Comparison of ENCODE assay signal across 9 cellular contexts in genomic region chr10:91190876-91191580, GRCh38. TPM values are rescaled to one million over a fixed set of nuclear protein-coding genes. Genes with fewer than 3 reads are reported as not detected.
DNase-seq lines count a peak whose midpoint lies in the region; ATAC-seq and TF ChIP-seq lines count a peak whose summit lies in the region.
"Had no signal": no experiment of that assay in that cellular context is flagged by ENCODE, and none has a peak within 500 bp of the region (broad histone marks: within the 10 kb centered on the region; RNA-seq: fewer than 3 reads in every experiment).

No MANE protein-coding gene starts in this region.

- no peaks in the 10 kb centered on the region for H3K27me3 Mint-ChIP-seq in memory B cell

- no peaks in the 10 kb centered on the region for H4K20me1 ChIP-seq in GM23248 (ENCODE audit: insufficient read depth)

- peak overlapping the region; percentile 90 for H3K27ac ChIP-seq in GM23248

- H3K27ac Mint-ChIP-seq in memory B cell, result peak overlapping the region; percentile 97
- H3K27ac Mint-ChIP-seq: nephron had no signal

- 84 to 91% methylated on average over 2 of the region's 2 CpGs for WGBS in GM23248 (ENCODE audit: low coverage in 1 of 2, low lambda C conversion rate in 2 of 2, missing lambda C conversion rate in 2 of 2), 2 experiments

- no peak overlapping the region for H3K4me3 ChIP-seq in GM12865 (ENCODE audit: low read depth, low read length)
- H3K4me3 ChIP-seq in GM23248, result 0 out of 2 replicates have a peak overlapping the region, but pooled peaks have one; percentile 9

- H3K36me3 Mint-ChIP-seq in memory B cell, result peaks cover 24% of the 10 kb centered on the region

- peak overlapping the region; percentile 34 for H3K4me2 ChIP-seq in GM23248 (ENCODE audit: unreplicated experiment)

- in situ Hi-C loops in GM23248 (cut with MboI), result no loop called here

- H2AFZ ChIP-seq in GM23248, result no peak overlapping the region

- ATAC-seq in memory B cell (ENCODE audit: low read depth), result no peak

- H3K9me2 ChIP-seq in GM23248 (ENCODE audit: insufficient read depth), result no peaks in the 10 kb centered on the region

- peaks cover 4% of the 10 kb centered on the region for H3K9me3 Mint-ChIP-seq in memory B cell

- H3K79me2 ChIP-seq in GM23248 (ENCODE audit: insufficient read depth), result peaks cover 71% of the 10 kb centered on the region

- H3F3A ChIP-seq in GM23248 (ENCODE audit: insufficient read depth), result peaks cover 36% of the 10 kb centered on the region

- peaks cover 50% of the 10 kb centered on the region for H3K4me1 ChIP-seq in GM23248 (ENCODE audit: insufficient read depth)

- no peaks in the 10 kb centered on the region for H3K9me3 ChIP-seq in GM23248 (ENCODE audit: low read depth)

- no peaks in the 10 kb centered on the region for H3K27me3 ChIP-seq in GM23248 (replicated peaks; ENCODE audit: insufficient read depth)

- no peaks in the 10 kb centered on the region for H3K36me3 ChIP-seq in GM23248 (ENCODE audit: low read depth)

- H3K4me1 Mint-ChIP-seq in memory B cell, result peaks cover 49% of the 10 kb centered on the region
- H3K4me1 Mint-ChIP-seq: nephron had no signal

- H3K9ac ChIP-seq in GM23248, result peak overlapping the region; percentile 64

- DNase-seq in GM12865 (ENCODE audit: low read depth) (peak; percentile 53), GM23248 (peak; percentile 83), RPMI7951 (ENCODE audit: low read depth) (peak; percentile 72), memory B cell (ENCODE audit: low spot score in 2 of 2) (no peak), OCI-M2 (lab: John Stamatoyannopoulos, UW; ENCODE audit: unreplicated experiment) (no peak), iPS-NIHi11 (ENCODE audit: low spot score) (no peak), HPDE6-E6E7 (ENCODE audit: extremely low spot score) (no peak)
- no peak for DNase-seq in activated naive CD4-positive, alpha-beta T cell (lab: John Stamatoyannopoulos, UW)

- TF ChIP-seq CTCF in GM12865 (IDR thresholded peaks at IDR 0.05; ENCODE audit: insufficient read depth, low read depth, low read length, missing control alignments), result no peak

- H3K4me3 Mint-ChIP-seq in memory B cell, result peak overlapping the region; percentile 79
- H3K4me3 Mint-ChIP-seq: nephron had no signal

RNA-seq across cellular contexts. Expression of gene PCGF5, which starts 29.4 kb away (rescaled TPM):
- 33.9 and 39.8 TPM in 2 replicates for total RNA-seq in GM23248 (2014; rRNA removed; shearing (Covaris generic))
- 23.5 and 26.7 TPM in 2 replicates for polyA plus RNA-seq in GM23248 (2016; fragmentation: Nextera tagmentation; extraction: Ambion mirVana)
- 29.5 and 31.8 TPM in 2 replicates for total RNA-seq in RPMI7951 (2014; rRNA removed; shearing (Covaris generic))

Comparison
In these comparisons a context has a peak if more than half of its experiments do, and no peak if none do; other contexts are left out.
1. DNase-seq: peak in GM12865 (single experiment), GM23248 (single experiment) and RPMI7951 (single experiment); none in memory B cell (0 of 2), OCI-M2 (single experiment), activated naive CD4-positive, alpha-beta T cell (0 of 4), iPS-NIHi11 (single experiment) and HPDE6-E6E7 (single experiment).